8 cellular contexts compared by ENCODE assay signal in genomic region chr4:20418865-20419451, GRCh38.
DNase-seq lines count a peak whose midpoint lies in the region; ATAC-seq and TF ChIP-seq lines count a peak whose summit lies in the region.

No MANE protein-coding gene starts in this region.

- peaks cover 1% of the 10 kb centered on the region for H3K27me3 Mint-ChIP-seq in activated T-helper 2 cell treated with anti-CD3 and anti-CD28 coated beads, Interferon-gamma antibody, Interleukin-2, Interleukin-4, amounts not matched to agents 10 μg/mL and 5 μg/mL and 100 μg/mL, durations not matched to agents 14 hours and 24 hours and 36 hours (ENCODE audit: low read depth)
- no peaks in the 10 kb centered on the region for H3K27me3 Mint-ChIP-seq in glutamatergic neuron (ENCODE audit: unreplicated experiment)

- in situ Hi-C loops in gastrocnemius medialis (cut with MboI; ENCODE audit: low sequenced_read_pairs in 4 of 4): loop anchor here in 1 of 4 donors (25.0 kb wide), 1 partner anchor 268 kb away; no protein-coding TSS in a partner anchor

- peak overlapping the region; percentile 7 for H3K27ac Mint-ChIP-seq in activated T-helper 2 cell treated with anti-CD3 and anti-CD28 coated beads, Interferon-gamma antibody, Interleukin-2, Interleukin-4, amounts not matched to agents 10 μg/mL and 5 μg/mL and 100 μg/mL, durations not matched to agents 14 hours and 24 hours and 36 hours
- H3K27ac Mint-ChIP-seq in glutamatergic neuron (ENCODE audit: unreplicated experiment): no peak overlapping the region

- H3K9me3 ChIP-seq in gastrocnemius medialis: no peaks in the 10 kb centered on the region

- peaks cover 10% of the 10 kb centered on the region for H3K4me1 Mint-ChIP-seq in activated T-helper 2 cell treated with anti-CD3 and anti-CD28 coated beads, Interferon-gamma antibody, Interleukin-2, Interleukin-4, amounts not matched to agents 10 μg/mL and 5 μg/mL and 100 μg/mL, durations not matched to agents 14 hours and 24 hours and 36 hours (ENCODE audit: low read depth)
- H3K4me1 Mint-ChIP-seq in glutamatergic neuron (ENCODE audit: low read depth, unreplicated experiment): peaks cover 2% of the 10 kb centered on the region

- no peaks in the 10 kb centered on the region for H3K36me3 Mint-ChIP-seq in activated T-helper 2 cell treated with anti-CD3 and anti-CD28 coated beads, Interferon-gamma antibody, Interleukin-2, Interleukin-4, amounts not matched to agents 10 μg/mL and 5 μg/mL and 100 μg/mL, durations not matched to agents 14 hours and 24 hours and 36 hours (ENCODE audit: low read depth)
- H3K36me3 Mint-ChIP-seq in glutamatergic neuron (ENCODE audit: unreplicated experiment): no peaks in the 10 kb centered on the region

- TF ChIP-seq POLR2A in gastrocnemius medialis (IDR thresholded peaks at IDR 0.05): no peak

- ATAC-seq in HG02678 (IDR thresholded peaks at IDR 0.05; ENCODE audit: unreplicated experiment): peak; percentile 97
- peak in 1 of 2 donors; percentile 46 for ATAC-seq in gastrocnemius medialis

- peak overlapping the region; percentile 61 for H3K4me3 Mint-ChIP-seq in activated T-helper 2 cell treated with anti-CD3 and anti-CD28 coated beads, Interferon-gamma antibody, Interleukin-2, Interleukin-4, amounts not matched to agents 10 μg/mL and 5 μg/mL and 100 μg/mL, durations not matched to agents 14 hours and 24 hours and 36 hours (ENCODE audit: low read depth)
- no peak overlapping the region for H3K4me3 Mint-ChIP-seq in glutamatergic neuron (ENCODE audit: unreplicated experiment)

- no peaks in the 10 kb centered on the region for H3K4me1 ChIP-seq in gastrocnemius medialis

- H3K4me3 ChIP-seq in gastrocnemius medialis: peak overlapping the region in 3 of 4 donors; percentile 25 to 29 (median 29)

- H3K36me3 ChIP-seq in gastrocnemius medialis: no peaks in the 10 kb centered on the region

- TF ChIP-seq CTCF in GM12873 (IDR thresholded peaks at IDR 0.05; ENCODE audit: insufficient read depth, low read depth, low read length, missing control alignments): peak; percentile 56
- TF ChIP-seq CTCF in glutamatergic neuron (IDR thresholded peaks at IDR 0.05; ENCODE audit: partially characterized antibody, unreplicated experiment): peak; percentile 50
- TF ChIP-seq CTCF in gastrocnemius medialis (IDR thresholded peaks at IDR 0.05 in 4 of 5, conservative IDR thresholded peaks at IDR 0.05 in 1 of 5): peak in 2 of 5 experiments; percentile 14 to 26

- H3K27ac ChIP-seq in gastrocnemius medialis: no peak overlapping the region

- DNase-seq in AG08396 (ENCODE audit: low spot score) (peak; percentile 28), NAMALWA (ENCODE audit: low spot score) (peak; percentile 81), glutamatergic neuron (no peak), gastrocnemius medialis (no peak)
- no peak for DNase-seq in activated T-helper 2 cell treated with anti-CD3 and anti-CD28 coated beads, Interferon-gamma antibody, Interleukin-2, Interleukin-4, amounts not matched to agents 10 μg/mL and 5 μg/mL and 100 μg/mL, durations not matched to agents 14 hours and 24 hours and 36 hours (ENCODE audit: low spot score)
- no peak for DNase-seq in activated T-cell treated with anti-CD3 and anti-CD28 coated beads, Interleukin-2, amount 50 U/mL, for 1 hour

- no peaks in the 10 kb centered on the region for H3K9me3 Mint-ChIP-seq in activated T-helper 2 cell treated with anti-CD3 and anti-CD28 coated beads, Interferon-gamma antibody, Interleukin-2, Interleukin-4, amounts not matched to agents 10 μg/mL and 5 μg/mL and 100 μg/mL, durations not matched to agents 14 hours and 24 hours and 36 hours
- H3K9me3 Mint-ChIP-seq in glutamatergic neuron (ENCODE audit: unreplicated experiment): no peaks in the 10 kb centered on the region

- intact Hi-C loops in activated T-helper 2 cell treated with anti-CD3 and anti-CD28 coated beads, Interferon-gamma antibody, Interleukin-2, Interleukin-4, amounts not matched to agents 10 μg/mL and 5 μg/mL and 100 μg/mL, durations not matched to agents 14 hours and 24 hours and 36 hours (cut with micrococcal nuclease): loop anchor here (1.0 to 2.0 kb wide), 2 partner anchors 266 to 1350 kb away; no protein-coding TSS in a partner anchor
- intact Hi-C loops in gastrocnemius medialis (cut with DNase I; ENCODE audit: low total_unique reads): loop anchor here (2.0 kb wide), 1 partner anchor 266 kb away; no protein-coding TSS in a partner anchor

- no peaks in the 10 kb centered on the region for H3K27me3 ChIP-seq in gastrocnemius medialis

Comparison
In these comparisons a context has a peak if more than half of its experiments do, and no peak if none do; other contexts are left out.
1. DNase-seq: peak in AG08396 (single experiment) and NAMALWA (single experiment); none in activated T-helper 2 cell treated with anti-CD3 and anti-CD28 coated beads, Interferon-gamma antibody, Interleukin-2, Interleukin-4, amounts not matched to agents 10 μg/mL and 5 μg/mL and 100 μg/mL, durations not matched to agents 14 hours and 24 hours and 36 hours (single experiment), glutamatergic neuron (single experiment), gastrocnemius medialis (0 of 2) and activated T-cell treated with anti-CD3 and anti-CD28 coated beads, Interleukin-2, amount 50 U/mL, for 1 hour (single experiment).